In genomic region chr3:45929042-45929679, GRCh38 we compare ENCODE assay signal across 9 cellular contexts. TPM values are rescaled to one million over a fixed set of nuclear protein-coding genes. Genes with fewer than 3 reads are reported as not detected.
A peak's percentile ranks its signal among the peaks of the same experiment; 100 is the strongest.
DNase-seq lines count a peak whose midpoint lies in the region; ATAC-seq, FAIRE-seq and TF ChIP-seq lines count a peak whose summit lies in the region.
"Had no signal": no experiment of that assay in that cellular context is flagged by ENCODE, and none has a peak within 500 bp of the region (broad histone marks: within the 10 kb centered on the region; RNA-seq: fewer than 3 reads in every experiment).

No MANE protein-coding gene starts in this region.

- CTCF ChIA-PET in GM12878 (lab: Yijun Ruan, JAX), result interaction anchor here (0.6 to 11.2 kb wide), 49 partner anchors 9 to 891 kb away, joined by 3 to 189 read pairs (median 4); partner anchors contain the start of genes CCR1 and LZTFL1

- SMC1A ChIA-PET in GM12878 (lab: Charles Lee; ENCODE audit: uncharacterized antibody, unreplicated experiment), result interaction anchor here (0.7 to 21.6 kb wide), 26 partner anchors 9 to 416 kb away, joined by 3 to 523 read pairs (median 4); partner anchors contain the start of genes CXCR6 and LZTFL1

- no peak overlapping the region for H3K4me3 ChIP-seq in GM12878
- H3K4me3 ChIP-seq: SK-N-MC had no signal

- in situ Hi-C loops in GM12878 (cut with MboI), result loop anchor here (5.0 kb wide), 2 partner anchors 167 to 892 kb away; no protein-coding TSS in a partner anchor

- TF ChIP-seq CTCF in GM12878 (IDR thresholded peaks at IDR 0.05 in 2 of 3, conservative IDR thresholded peaks at IDR 0.05 in 1 of 3; ENCODE audit: control insufficient read depth in 2 of 3, extremely low read depth in 1 of 3, insufficient read depth in 1 of 3, low read depth in 3 of 3, low read length in 3 of 3), result peak; percentile 94 to 98 (median 97); a peak in 5 of 6 replicates

- H3K27me3 Mint-ChIP-seq in T-helper 2 cell treated with Interferon-gamma antibody and Interleukin-4, amounts not matched to agents 5 μg/mL and 100 μg/mL, for 36 hours (ENCODE audit: low read depth), result no peaks in the 10 kb centered on the region

- peak; percentile 99 for TF ChIP-seq RAD21 in GM12878 (IDR thresholded peaks at IDR 0.05; ENCODE audit: insufficient read depth, low read depth, low read length)

- intact Hi-C loops in GM12878 (cut with micrococcal nuclease; ENCODE audit: unreplicated experiment), result loop anchor here (1.0 kb wide), 3 partner anchors 13 to 418 kb away; no protein-coding TSS in a partner anchor
- intact Hi-C loops in left colon (cut with DNase I, micrococcal nuclease), result no loop called here

- H3K36me3 Mint-ChIP-seq in T-helper 2 cell treated with Interferon-gamma antibody and Interleukin-4, amounts not matched to agents 5 μg/mL and 100 μg/mL, for 36 hours (ENCODE audit: low read depth), result peaks cover 69% of the 10 kb centered on the region

- no peak overlapping the region for H3K4me3 Mint-ChIP-seq in T-helper 2 cell treated with Interferon-gamma antibody and Interleukin-4, amounts not matched to agents 5 μg/mL and 100 μg/mL, for 36 hours

- POLR2A ChIA-PET in GM12878 (lab: Charles Lee), result interaction anchor here (1.0 to 2.6 kb wide), 3 partner anchors 9 to 168 kb away, joined by 3 to 12 read pairs (median 4); no protein-coding TSS in a partner anchor

- H3K4me1 Mint-ChIP-seq in T-helper 2 cell treated with Interferon-gamma antibody and Interleukin-4, amounts not matched to agents 5 μg/mL and 100 μg/mL, for 36 hours (ENCODE audit: low read depth), result peaks cover 3% of the 10 kb centered on the region

- 56% methylated on average over 9 of the region's 9 CpGs for WGBS in GM12878 (ENCODE audit: insufficient coverage, insufficient replicate concordance, low lambda C conversion rate, missing lambda C conversion rate)

- H3K9me3 ChIP-seq in GM12878 (replicated peaks; ENCODE audit: control insufficient read depth, insufficient read depth, low read length), result no peaks in the 10 kb centered on the region

- H3K4me1 ChIP-seq in GM12878 (ENCODE audit: control insufficient read depth, insufficient read depth, low read length), result no peaks in the 10 kb centered on the region; the same call in 1 of the 2 replicates

- no peaks in the 10 kb centered on the region for H3K27me3 ChIP-seq in GM12878 (replicated peaks in 1 of 2; ENCODE audit: control insufficient read depth in 2 of 2, insufficient read depth in 2 of 2, low read length in 1 of 2)

- H3K27ac ChIP-seq in GM12878 (ENCODE audit: control insufficient read depth, insufficient read depth), result no peak overlapping the region
- H3K27ac ChIP-seq: SK-N-MC had no signal

- peaks cover 3% of the 10 kb centered on the region; the same call in 1 of the 2 replicates for H4K20me1 ChIP-seq in GM12878 (ENCODE audit: control insufficient read depth, insufficient read depth)

- RAD21 ChIA-PET in GM12878 (lab: Charles Lee; ENCODE audit: unreplicated experiment), result interaction anchor here (0.6 to 5.1 kb wide), 42 partner anchors 9 to 888 kb away, joined by 3 to 89 read pairs (median 5); partner anchors contain the start of genes LZTFL1 and SACM1L

- H3K79me2 ChIP-seq in GM12878 (ENCODE audit: control insufficient read depth, insufficient read depth, low read length), result no peaks in the 10 kb centered on the region

- no peak overlapping the region for H2AFZ ChIP-seq in GM12878 (ENCODE audit: control insufficient read depth, low read depth, low read length)

- no peaks in the 10 kb centered on the region for H3K9me3 Mint-ChIP-seq in T-helper 2 cell treated with Interferon-gamma antibody and Interleukin-4, amounts not matched to agents 5 μg/mL and 100 μg/mL, for 36 hours

- H3K4me2 ChIP-seq in GM12878 (ENCODE audit: control insufficient read depth, insufficient read depth), result no peak overlapping the region

- H3K36me3 ChIP-seq in GM12878 (ENCODE audit: control insufficient read depth in 2 of 2, insufficient read depth in 2 of 2, low read length in 1 of 2), result peaks cover 9 to 11% of the 10 kb centered on the region in 2 experiments

- peak; percentile 53 for ATAC-seq in HG02973 (IDR thresholded peaks at IDR 0.05; ENCODE audit: unreplicated experiment)
- peak; percentile 100 for ATAC-seq in GM12878
- ATAC-seq in left colon, result peak; percentile 76
- no peak for ATAC-seq in HG03469 (IDR thresholded peaks at IDR 0.05; ENCODE audit: unreplicated experiment)

- TF ChIP-seq EP300 in GM12878 (IDR thresholded peaks at IDR 0.05; ENCODE audit: borderline replicate concordance in 1 of 2, control insufficient read depth in 1 of 2, low read depth in 2 of 2, low read length in 2 of 2), result no peak

- TF ChIP-seq POLR2A in GM12878 (IDR thresholded peaks at IDR 0.05; ENCODE audit: low read depth, low read length), result no peak

- DNase-seq in DMS114 treated with DMSO at 0.1 percent for 48 hours (lab: John Stamatoyannopoulos, UW; ENCODE audit: unreplicated experiment) (peak; percentile 8), GM12878 (ENCODE audit: low read depth, low spot score) (no peak), left colon (peak in 1 of 2 donors; percentile 46), NCI-H774 (lab: John Stamatoyannopoulos, UW) (no peak)
- DNase-seq in T-helper 2 cell treated with Interferon-gamma antibody and Interleukin-4, amounts not matched to agents 5 μg/mL and 100 μg/mL, for 36 hours (ENCODE audit: low spot score), result peak; percentile 49
- DNase-seq in stimulated activated CD4-positive, alpha-beta T cell treated with anti-CD3 and anti-CD28 coated beads, TNF-alpha, amount 100 ng/mL, for 4 hours (ENCODE audit: low read depth in 3 of 3), result peak; percentile 32 to 44 (median 43)

- no peak overlapping the region for H3K27ac Mint-ChIP-seq in T-helper 2 cell treated with Interferon-gamma antibody and Interleukin-4, amounts not matched to agents 5 μg/mL and 100 μg/mL, for 36 hours

- BruUV-seq in GM12878 (replicated peaks; lab: Mats Ljungman, UMichigan), result no TSS peak

- no peak for FAIRE-seq in GM12878 (lab: Jason Lieb, UNC)

- H3K9ac ChIP-seq in GM12878 (ENCODE audit: control insufficient read depth, insufficient read depth, low read length), result no peak overlapping the region

TF ChIP-seq in GM12878, 131 proteins besides CTCF, POLR2A, EP300 and RAD21 (continues in another document):
- TF ChIP-seq CBX5 (IDR thresholded peaks at IDR 0.05; ENCODE audit: low read depth), result 0 out of 2 replicates have a peak, but pooled peaks have one; percentile 44
- no peak for TF ChIP-seq TBL1XR1 (IDR thresholded peaks at IDR 0.05; ENCODE audit: low read depth, low read length)
- no peak for TF ChIP-seq JUND (IDR thresholded peaks at IDR 0.05; ENCODE audit: low read depth, low read length)
- 0 out of 4 replicates have a peak, but pooled peaks of 1 of the 2 experiments have one; percentile 25 for TF ChIP-seq BHLHE40 (IDR thresholded peaks at IDR 0.05; ENCODE audit: borderline replicate concordance in 1 of 2, low read depth in 2 of 2, low read length in 1 of 2)
- no peak for TF ChIP-seq JUNB (IDR thresholded peaks at IDR 0.05)

RNA-seq across cellular contexts. Expression of gene CXCR6, which starts 14.1 kb away (rescaled TPM):
- 0.23 and 0.32 TPM in 2 replicates for total RNA-seq in GM12878 (2013; cell fraction: nucleolus; rRNA removed)
- total RNA-seq in GM12878 (2014; rRNA removed), result not detected in 2 replicates
- total RNA-seq in GM12878 (2014; rRNA removed; fragmentation: Illumina TruSeq; extraction: Trizol), result not detected in 2 replicates
- total RNA-seq in GM12878 (2021), result not detected in 2 replicates
- polyA plus RNA-seq in GM12878 (2011; ENCODE audit: low read depth), result 0.17 TPM
- 0.12 TPM in 1 of 2 replicates, not detected in the other for polyA plus RNA-seq in GM12878 (2011; rRNA removed)
- 0.07 TPM in 1 of 2 replicates, not detected in the other for polyA plus RNA-seq in GM12878 (2011; cell fraction: cytosol; rRNA removed)
- polyA plus RNA-seq in GM12878 (2011; cell fraction: nucleus; rRNA removed), result 0.12 and 0.18 TPM in 2 replicates
- polyA plus RNA-seq in GM12878 (2012), result 0.09 and 0.18 TPM in 2 replicates
- polyA plus RNA-seq in GM12878 (2014; fragmentation: Illumina TruSeq; extraction: Trizol), result not detected in 2 replicates
- under 1 TPM; 0.04 to 0.13 TPM for polyA plus RNA-seq in GM12878 (2014; fragmentation: Nextera tagmentation; extraction: Ambion mirVana)
- 0.12 TPM in 1 of 2 replicates, not detected in the other for polyA plus RNA-seq in GM12878 (2014; rRNA removed)
- under 1 TPM in 1 of 2 experiments, not detected in 1; 0.20 TPM for polyA plus RNA-seq in GM12878 (2016; fragmentation: Nextera tagmentation; extraction: Ambion mirVana)
- polyA minus RNA-seq in GM12878 (2011; rRNA and poly(A)+ RNA removed), result 0.22 TPM in 1 of 2 replicates, not detected in the other
- polyA minus RNA-seq in GM12878 (2011; cell fraction: cytosol; rRNA and poly(A)+ RNA removed), result not detected in 2 replicates
- not detected in 2 replicates for polyA minus RNA-seq in GM12878 (2011; cell fraction: nucleus; rRNA and poly(A)+ RNA removed)
- total RNA-seq in left colon, result 1 to 10 TPM in 1 of 2 donors, under 1 TPM in 1; 0.67 to 1.1 TPM

RNA-seq across cellular contexts. Expression of gene CCR9, which starts 42.8 kb away (rescaled TPM):
- 0.47 and 0.48 TPM in 2 replicates for total RNA-seq in GM12878 (2013; cell fraction: nucleolus; rRNA removed)
- total RNA-seq in GM12878 (2014; rRNA removed) (2.6 and 2.9 TPM in 2 replicates), GM12878 (2014; rRNA removed; fragmentation: Illumina TruSeq; extraction: Trizol) (2.3 TPM in 2 replicates), GM12878 (2021) (1.8 and 2.3 TPM in 2 replicates), left colon (under 1 TPM; 0.12 to 0.34 TPM)
- 11.3 TPM for polyA plus RNA-seq in GM12878 (2011; ENCODE audit: low read depth)
- polyA plus RNA-seq in GM12878 (2011; rRNA removed) (0.05 and 0.09 TPM in 2 replicates), GM12878 (2014; fragmentation: Illumina TruSeq; extraction: Trizol) (3.0 and 3.6 TPM in 2 replicates), GM12878 (2014; fragmentation: Nextera tagmentation; extraction: Ambion mirVana) (1 to 10 TPM; 3.1 to 3.9 TPM), GM12878 (2014; rRNA removed) (1.5 and 2.4 TPM in 2 replicates), GM12878 (2016; fragmentation: Nextera tagmentation; extraction: Ambion mirVana) (under 1 TPM; 0.52 to 0.77 TPM)
- polyA plus RNA-seq in GM12878 (2011; cell fraction: cytosol; rRNA removed), result 0.04 and 0.05 TPM in 2 replicates
- 0.07 TPM in 1 of 2 replicates, not detected in the other for polyA plus RNA-seq in GM12878 (2011; cell fraction: nucleus; rRNA removed)
- 0.38 and 10.5 TPM in 2 replicates for polyA plus RNA-seq in GM12878 (2012)
- polyA minus RNA-seq in GM12878 (2011; rRNA and poly(A)+ RNA removed), result 0.62 TPM in 1 of 2 replicates, not detected in the other
- polyA minus RNA-seq in GM12878 (2011; cell fraction: cytosol; rRNA and poly(A)+ RNA removed), result not detected in 2 replicates
- polyA minus RNA-seq in GM12878 (2011; cell fraction: nucleus; rRNA and poly(A)+ RNA removed), result not detected in 2 replicates

Comparison
In these comparisons a context has a peak if more than half of its experiments do, and no peak if none do; other contexts are left out.
1. DNase-seq: peak in DMS114 treated with DMSO at 0.1 percent for 48 hours (single experiment), T-helper 2 cell treated with Interferon-gamma antibody and Interleukin-4, amounts not matched to agents 5 μg/mL and 100 μg/mL, for 36 hours (single experiment) and stimulated activated CD4-positive, alpha-beta T cell treated with anti-CD3 and anti-CD28 coated beads, TNF-alpha, amount 100 ng/mL, for 4 hours (3 of 3); none in GM12878 (single experiment) and NCI-H774 (single experiment).